In the genomic region with DNA sequence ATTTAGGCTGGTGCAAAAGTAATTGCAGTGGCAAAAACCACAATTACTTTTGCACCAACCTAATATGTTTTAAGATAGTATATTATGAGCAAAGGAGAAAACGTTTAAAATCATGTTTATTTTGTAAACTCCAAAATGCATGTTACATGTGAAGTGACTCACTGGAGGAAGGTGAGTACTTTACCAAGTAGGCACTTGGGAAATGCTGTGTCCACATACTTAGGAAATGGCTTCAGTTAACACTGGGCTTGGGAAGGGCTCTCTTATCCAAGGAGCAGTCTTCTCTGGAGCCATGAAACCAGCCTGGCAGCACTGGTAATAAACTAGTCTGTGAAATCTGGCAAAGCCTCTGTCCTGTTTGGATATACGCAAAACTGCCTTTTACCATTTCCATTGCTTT, we compare ENCODE assay signal across 16 cellular contexts. TPM values are rescaled to one million over a fixed set of nuclear protein-coding genes. Genes with fewer than 3 reads are reported as not detected.
DNase-seq lines count a peak whose midpoint lies in the region; TF ChIP-seq lines count a peak whose summit lies in the region.
"Had no signal": no experiment of that assay in that cellular context is flagged by ENCODE, and none has a peak within 500 bp of the region (broad histone marks: within the 10 kb centered on the region; RNA-seq: fewer than 3 reads in every experiment).

No MANE protein-coding gene starts in this region.

- intact Hi-C loops in activated T-helper 1 cell treated with anti-CD3 and anti-CD28 coated beads, Interleukin-12 subunit alpha, Interleukin-12 subunit beta, Interleukin-2, Interleukin-4 antibody, amounts not matched to agents 30 ng/mL and 10 ng/mL and 1 ng/mL, durations not matched to agents 14 hours and 24 hours and 36 hours (cut with micrococcal nuclease): no loop called here

- no peak overlapping the region for H3K27ac ChIP-seq in ACC112 (ENCODE audit: low read depth, low read length)
- no peak overlapping the region for H3K27ac ChIP-seq in DOHH2 (ENCODE audit: low read depth, low read length)
- H3K27ac ChIP-seq: sigmoid colon had no signal

- H3K36me3 Mint-ChIP-seq in activated T-helper 1 cell treated with anti-CD3 and anti-CD28 coated beads, Interleukin-12 subunit alpha, Interleukin-12 subunit beta, Interleukin-2, Interleukin-4 antibody, amounts not matched to agents 30 ng/mL and 10 ng/mL and 1 ng/mL, durations not matched to agents 14 hours and 24 hours and 36 hours (ENCODE audit: low read depth): peaks cover 81% of the 10 kb centered on the region

- no peak for TF ChIP-seq CTCF in DOHH2 (IDR thresholded peaks at IDR 0.05; ENCODE audit: low read depth, low read length, poor library complexity, severe bottlenecking)

- peaks cover 73% of the 10 kb centered on the region for H3K4me1 Mint-ChIP-seq in activated T-helper 1 cell treated with anti-CD3 and anti-CD28 coated beads, Interleukin-12 subunit alpha, Interleukin-12 subunit beta, Interleukin-2, Interleukin-4 antibody, amounts not matched to agents 30 ng/mL and 10 ng/mL and 1 ng/mL, durations not matched to agents 14 hours and 24 hours and 36 hours (ENCODE audit: low read depth)

- no peak overlapping the region for H3K27ac Mint-ChIP-seq in activated T-helper 1 cell treated with anti-CD3 and anti-CD28 coated beads, Interleukin-12 subunit alpha, Interleukin-12 subunit beta, Interleukin-2, Interleukin-4 antibody, amounts not matched to agents 30 ng/mL and 10 ng/mL and 1 ng/mL, durations not matched to agents 14 hours and 24 hours and 36 hours
- H3K27ac Mint-ChIP-seq: activated B cell treated with CpG ODN at 0.5 μM for 24 hours had no signal

- H3K4me2 ChIP-seq in DOHH2 (ENCODE audit: low read length): peak overlapping the region; percentile 29; the same call in 1 of the 2 replicates

- peaks cover 71% of the 10 kb centered on the region for H3K79me2 ChIP-seq in ACC112 (ENCODE audit: control insufficient read depth, insufficient read depth, low read length, unreplicated experiment)
- H3K79me2 ChIP-seq in DOHH2 (ENCODE audit: control insufficient read depth, low read length): peaks cover 61% of the 10 kb centered on the region

- H3K9me3 Mint-ChIP-seq in activated T-helper 1 cell treated with anti-CD3 and anti-CD28 coated beads, Interleukin-12 subunit alpha, Interleukin-12 subunit beta, Interleukin-2, Interleukin-4 antibody, amounts not matched to agents 30 ng/mL and 10 ng/mL and 1 ng/mL, durations not matched to agents 14 hours and 24 hours and 36 hours: no peaks in the 10 kb centered on the region
- H3K9me3 Mint-ChIP-seq: activated B cell treated with CpG ODN at 0.5 μM for 24 hours; CD8-positive, alpha-beta memory T cell; naive thymus-derived CD8-positive, alpha-beta T cell had no signal

- no peaks in the 10 kb centered on the region for H3K9me3 ChIP-seq in DOHH2 (ENCODE audit: control insufficient read depth, insufficient read depth, low read length)
- no peaks in the 10 kb centered on the region for H3K9me3 ChIP-seq in iPS-15b (ENCODE audit: control insufficient read depth, insufficient read depth, low read length)
- H3K9me3 ChIP-seq: sigmoid colon had no signal

- DNase-seq in activated T-helper 1 cell treated with anti-CD3 and anti-CD28 coated beads, Interleukin-12 subunit alpha, Interleukin-12 subunit beta, Interleukin-2, Interleukin-4 antibody, amounts not matched to agents 30 ng/mL and 10 ng/mL and 1 ng/mL, durations not matched to agents 14 hours and 24 hours and 36 hours (ENCODE audit: low spot score): no peak
- DNase-seq in NCI-H510A (lab: John Stamatoyannopoulos, UW): no peak
- no peak for DNase-seq in NCI-H345 treated with DMSO at 0.1 percent for 48 hours (lab: John Stamatoyannopoulos, UW; ENCODE audit: unreplicated experiment)
- no peak for DNase-seq in AG08396 (ENCODE audit: low spot score)
- no peak for DNase-seq in OCI-M2 (lab: John Stamatoyannopoulos, UW; ENCODE audit: unreplicated experiment)
- DNase-seq: activated B cell treated with CpG ODN at 0.5 μM for 24 hours; CD8-positive, alpha-beta memory T cell; effector CD8-positive, alpha-beta T cell; Karpas-422; naive thymus-derived CD8-positive, alpha-beta T cell; NCI-H1930; NCI-H774; sigmoid colon had no signal

- H2AFZ ChIP-seq in ACC112 (ENCODE audit: low read length, unreplicated experiment): no peak overlapping the region

- no peaks in the 10 kb centered on the region for H3K27me3 Mint-ChIP-seq in activated T-helper 1 cell treated with anti-CD3 and anti-CD28 coated beads, Interleukin-12 subunit alpha, Interleukin-12 subunit beta, Interleukin-2, Interleukin-4 antibody, amounts not matched to agents 30 ng/mL and 10 ng/mL and 1 ng/mL, durations not matched to agents 14 hours and 24 hours and 36 hours (ENCODE audit: insufficient read depth)
- H3K27me3 Mint-ChIP-seq: activated B cell treated with CpG ODN at 0.5 μM for 24 hours; CD8-positive, alpha-beta memory T cell; naive thymus-derived CD8-positive, alpha-beta T cell had no signal

- H3K9me2 ChIP-seq in DOHH2 (replicated peaks; ENCODE audit: control insufficient read depth, low read length): no peaks in the 10 kb centered on the region

- peaks cover 79% of the 10 kb centered on the region for H3F3A ChIP-seq in DOHH2 (ENCODE audit: control insufficient read depth, insufficient read depth)

- peaks cover 36% of the 10 kb centered on the region for H3K4me1 ChIP-seq in ACC112 (ENCODE audit: control insufficient read depth, insufficient read depth, low read length, unreplicated experiment)
- peaks cover 36% of the 10 kb centered on the region for H3K4me1 ChIP-seq in DOHH2 (ENCODE audit: control insufficient read depth, low read length)
- peaks cover 44% of the 10 kb centered on the region for H3K4me1 ChIP-seq in iPS-15b (ENCODE audit: control insufficient read depth, insufficient read depth, low read length)

- peaks cover 63% of the 10 kb centered on the region for H4K20me1 ChIP-seq in DOHH2 (ENCODE audit: control insufficient read depth, insufficient read depth, low read depth, low read length)

- H3K27me3 ChIP-seq in ACC112 (ENCODE audit: insufficient read depth, low read length) (no peaks in the 10 kb centered on the region), DOHH2 (ENCODE audit: control insufficient read depth, low read length) (no peaks in the 10 kb centered on the region), iPS-15b (ENCODE audit: control insufficient read depth, insufficient read depth, low read length) (no peaks in the 10 kb centered on the region)
- H3K27me3 ChIP-seq: sigmoid colon had no signal

- peak overlapping the region; percentile 94 for H3K4me3 Mint-ChIP-seq in activated T-helper 1 cell treated with anti-CD3 and anti-CD28 coated beads, Interleukin-12 subunit alpha, Interleukin-12 subunit beta, Interleukin-2, Interleukin-4 antibody, amounts not matched to agents 30 ng/mL and 10 ng/mL and 1 ng/mL, durations not matched to agents 14 hours and 24 hours and 36 hours

- H3K36me3 ChIP-seq in ACC112 (ENCODE audit: insufficient read depth, low read length): peaks cover 67% of the 10 kb centered on the region
- peaks cover 88% of the 10 kb centered on the region for H3K36me3 ChIP-seq in DOHH2 (ENCODE audit: control insufficient read depth, low read length)
- H3K36me3 ChIP-seq in iPS-15b (ENCODE audit: control insufficient read depth, insufficient read depth, low read length): peaks cover 58% of the 10 kb centered on the region

- no peak overlapping the region for H3K9ac ChIP-seq in iPS-15b (ENCODE audit: low read depth, low read length)

- H3K4me3 ChIP-seq in ACC112 (ENCODE audit: low read depth, low read length): 0 out of 2 replicates have a peak overlapping the region, but pooled peaks have one; percentile 15
- H3K4me3 ChIP-seq in DOHH2 (ENCODE audit: low read length): no peak overlapping the region
- peak overlapping the region; percentile 3 for H3K4me3 ChIP-seq in iPS-15b (ENCODE audit: low read depth, low read length)
- H3K4me3 ChIP-seq: sigmoid colon had no signal

RNA-seq across cellular contexts. Expression of a gene that starts 4.4 kb away (rescaled TPM):
- total RNA-seq in activated T-helper 1 cell treated with anti-CD3 and anti-CD28 coated beads, Interleukin-12 subunit alpha, Interleukin-12 subunit beta, Interleukin-2, Interleukin-4 antibody, amounts not matched to agents 30 ng/mL and 10 ng/mL and 1 ng/mL, durations not matched to agents 14 hours and 24 hours and 36 hours: 1,627 and 1,651 TPM in 2 replicates

RNA-seq across cellular contexts. Expression of a gene that starts 8.8 kb away (rescaled TPM):
- 29.5 and 30.8 TPM in 2 replicates for total RNA-seq in activated T-helper 1 cell treated with anti-CD3 and anti-CD28 coated beads, Interleukin-12 subunit alpha, Interleukin-12 subunit beta, Interleukin-2, Interleukin-4 antibody, amounts not matched to agents 30 ng/mL and 10 ng/mL and 1 ng/mL, durations not matched to agents 14 hours and 24 hours and 36 hours
